22 cellular contexts compared by ENCODE assay signal in genomic region chr12:52920937-52921336, GRCh38. TPM values are rescaled to one million over a fixed set of nuclear protein-coding genes. Genes with fewer than 3 reads are reported as not detected.
DNase-seq lines count a peak whose midpoint lies in the region; ATAC-seq and TF ChIP-seq lines count a peak whose summit lies in the region.
"Had no signal": no experiment of that assay in that cellular context is flagged by ENCODE, and none has a peak within 500 bp of the region (broad histone marks: within the 10 kb centered on the region; RNA-seq: fewer than 3 reads in every experiment).

No MANE protein-coding gene starts in this region.

- intact Hi-C loops in colonic mucosa (cut with DNase I): no loop called here

- H3K27ac Mint-ChIP-seq in nephron progenitor cell: peak overlapping the region; percentile 90
- H3K27ac Mint-ChIP-seq in activated T-cell treated with anti-CD3 and anti-CD28 coated beads, Interleukin-2, amount 50 U/mL, for 72 hours: no peak overlapping the region
- H3K27ac Mint-ChIP-seq: activated CD4-positive, alpha-beta T cell treated with anti-CD3 and anti-CD28 coated beads, Interleukin-2, amount 10 ng/mL, durations not matched to agents 7 days and 5 days; stimulated activated naive CD8-positive, alpha-beta T cell treated with anti-CD3 and anti-CD28 coated beads, Interleukin-15, Interleukin-2, amounts not matched to agents 100 ng/mL and 50 ng/mL, for 24 hours; T-cell had no signal

- no peak for ATAC-seq in activated T-cell treated with anti-CD3 and anti-CD28 coated beads, Interleukin-2, amount 50 U/mL, for 72 hours (replicated peaks in 1 of 2)
- no peak for ATAC-seq in activated T-cell treated with anti-CD3 and anti-CD28 coated beads, Interleukin-2, amount 50 U/mL, for 4 hours
- ATAC-seq: gastrocnemius medialis, left lung, T-cell had no signal

- no peaks in the 10 kb centered on the region for H3K36me3 Mint-ChIP-seq in nephron progenitor cell (ENCODE audit: low read depth)
- H3K36me3 Mint-ChIP-seq in activated T-cell treated with anti-CD3 and anti-CD28 coated beads, Interleukin-2, amount 50 U/mL, for 72 hours (ENCODE audit: insufficient read depth in 2 of 2): no peaks in the 10 kb centered on the region
- H3K36me3 Mint-ChIP-seq in activated T-cell treated with anti-CD3 and anti-CD28 coated beads, Interleukin-2, amount 50 U/mL, for 4 hours (ENCODE audit: insufficient read depth): no peaks in the 10 kb centered on the region
- H3K36me3 Mint-ChIP-seq: T-cell had no signal

- H3K27ac ChIP-seq in ectodermal cell (ENCODE audit: insufficient read depth, low read depth, low read length, poor library complexity, severe bottlenecking) (peak overlapping the region; percentile 18), colonic mucosa (no peak overlapping the region)
- H3K27ac ChIP-seq: cardiac muscle cell, gastrocnemius medialis, HL-60, left lung, sigmoid colon had no signal

- no peak overlapping the region for H3K4me3 ChIP-seq in ectodermal cell (ENCODE audit: insufficient read depth, low read depth, low read length)
- H3K4me3 ChIP-seq in colonic mucosa: no peak overlapping the region
- H3K4me3 ChIP-seq: cardiac muscle cell, gastrocnemius medialis, left lung, sigmoid colon, transverse colon had no signal

- peak; percentile 95 for DNase-seq in ELF-1 (ENCODE audit: low read depth, low spot score)
- peak; percentile 20 for DNase-seq in HT1080 (ENCODE audit: low read depth)
- no peak for DNase-seq in nephron progenitor cell
- no peak for DNase-seq in activated T-cell treated with anti-CD3 and anti-CD28 coated beads, Interleukin-2, amount 50 U/mL, for 72 hours
- DNase-seq in colonic mucosa: no peak
- no peak for DNase-seq in NCI-H524 treated with DMSO at 0.1 percent for 48 hours (lab: John Stamatoyannopoulos, UW)
- no peak for DNase-seq in activated T-cell treated with anti-CD3 and anti-CD28 coated beads, Interleukin-2, amount 50 U/mL, for 4 hours
- DNase-seq: activated CD4-positive, alpha-beta T cell treated with anti-CD3 and anti-CD28 coated beads, Interleukin-2, amount 10 ng/mL, durations not matched to agents 7 days and 5 days; activated CD8-positive, alpha-beta memory T cell treated with anti-CD3 and anti-CD28 coated beads, Interleukin-2, amount 50 U/mL, for 4 hours; activated gamma-delta T cell treated with Interleukin-2 at 50 U/mL for 16 hours; amniotic stem cell; gastrocnemius medialis; left lung; NCI-H187; SHP77; sigmoid colon; T-cell; transverse colon had no signal

- no peak for TF ChIP-seq CTCF in nephron progenitor cell (IDR thresholded peaks at IDR 0.05)
- no peak for TF ChIP-seq CTCF in colonic mucosa (IDR thresholded peaks at IDR 0.05)

- H3K9me3 ChIP-seq in ectodermal cell (ENCODE audit: control insufficient read depth, low read length) (no peaks in the 10 kb centered on the region), colonic mucosa (no peaks in the 10 kb centered on the region)
- H3K9me3 ChIP-seq: gastrocnemius medialis, sigmoid colon, transverse colon had no signal

- H3K9me3 Mint-ChIP-seq in nephron progenitor cell: no peaks in the 10 kb centered on the region
- H3K9me3 Mint-ChIP-seq in activated T-cell treated with anti-CD3 and anti-CD28 coated beads, Interleukin-2, amount 50 U/mL, for 72 hours: no peaks in the 10 kb centered on the region
- H3K9me3 Mint-ChIP-seq in activated T-cell treated with anti-CD3 and anti-CD28 coated beads, Interleukin-2, amount 50 U/mL, for 4 hours: no peaks in the 10 kb centered on the region
- H3K9me3 Mint-ChIP-seq: activated CD4-positive, alpha-beta T cell treated with anti-CD3 and anti-CD28 coated beads, Interleukin-2, amount 10 ng/mL, durations not matched to agents 7 days and 5 days; stimulated activated naive CD8-positive, alpha-beta T cell treated with anti-CD3 and anti-CD28 coated beads, Interleukin-15, Interleukin-2, amounts not matched to agents 100 ng/mL and 50 ng/mL, for 24 hours; T-cell had no signal

- peak overlapping the region in 1 of 2 donors; percentile 26 for H3K9ac ChIP-seq in colonic mucosa (ENCODE audit: low read depth in 2 of 2, low read length in 2 of 2)

- H3K4me1 Mint-ChIP-seq in nephron progenitor cell: peaks cover 44% of the 10 kb centered on the region
- H3K4me1 Mint-ChIP-seq in activated T-cell treated with anti-CD3 and anti-CD28 coated beads, Interleukin-2, amount 50 U/mL, for 72 hours (ENCODE audit: low read depth): no peaks in the 10 kb centered on the region
- H3K4me1 Mint-ChIP-seq in activated T-cell treated with anti-CD3 and anti-CD28 coated beads, Interleukin-2, amount 50 U/mL, for 4 hours (ENCODE audit: low read depth): no peaks in the 10 kb centered on the region
- H3K4me1 Mint-ChIP-seq: T-cell had no signal

- peak overlapping the region; percentile 32 for H3K4me3 Mint-ChIP-seq in nephron progenitor cell
- H3K4me3 Mint-ChIP-seq in activated T-cell treated with anti-CD3 and anti-CD28 coated beads, Interleukin-2, amount 50 U/mL, for 72 hours: no peak overlapping the region
- H3K4me3 Mint-ChIP-seq in activated T-cell treated with anti-CD3 and anti-CD28 coated beads, Interleukin-2, amount 50 U/mL, for 4 hours: no peak overlapping the region
- H3K4me3 Mint-ChIP-seq: activated CD4-positive, alpha-beta T cell treated with anti-CD3 and anti-CD28 coated beads, Interleukin-2, amount 10 ng/mL, durations not matched to agents 7 days and 5 days; stimulated activated naive CD8-positive, alpha-beta T cell treated with anti-CD3 and anti-CD28 coated beads, Interleukin-15, Interleukin-2, amounts not matched to agents 100 ng/mL and 50 ng/mL, for 24 hours; T-cell had no signal

- H3K27me3 Mint-ChIP-seq in nephron progenitor cell (ENCODE audit: low read depth, poor library complexity): no peaks in the 10 kb centered on the region
- H3K27me3 Mint-ChIP-seq in activated T-cell treated with anti-CD3 and anti-CD28 coated beads, Interleukin-2, amount 50 U/mL, for 72 hours (ENCODE audit: low read depth): peaks cover 2% of the 10 kb centered on the region
- H3K27me3 Mint-ChIP-seq in activated T-cell treated with anti-CD3 and anti-CD28 coated beads, Interleukin-2, amount 50 U/mL, for 4 hours (ENCODE audit: low read depth): no peaks in the 10 kb centered on the region

- H3K27me3 ChIP-seq in ectodermal cell (ENCODE audit: control insufficient read depth, insufficient read depth, low read length, poor library complexity, severe bottlenecking) (no peaks in the 10 kb centered on the region), colonic mucosa (no peaks in the 10 kb centered on the region)
- H3K27me3 ChIP-seq: cardiac muscle cell, left lung, sigmoid colon, transverse colon had no signal

- peaks cover 15% of the 10 kb centered on the region for H3K4me1 ChIP-seq in ectodermal cell (ENCODE audit: control insufficient read depth, insufficient read depth, low read length)
- H3K4me1 ChIP-seq in colonic mucosa: peaks cover 12% of the 10 kb centered on the region
- H3K4me1 ChIP-seq: gastrocnemius medialis, sigmoid colon had no signal

- H3K36me3 ChIP-seq in ectodermal cell (ENCODE audit: control insufficient read depth, insufficient read depth, low read length) (no peaks in the 10 kb centered on the region), colonic mucosa (no peaks in the 10 kb centered on the region)
- H3K36me3 ChIP-seq: cardiac muscle cell, gastrocnemius medialis, left lung, sigmoid colon, transverse colon had no signal

RNA-seq across cellular contexts. Expression of gene KRT8, which starts 16.1 kb away (rescaled TPM):
- 199 and 204 TPM in 2 replicates for total RNA-seq in HT1080 (2014; rRNA removed; shearing (Covaris generic))
- 437 and 465 TPM in 2 replicates for polyA plus RNA-seq in HT1080 (2015; cell fraction: cytosol; rRNA removed)
- polyA plus RNA-seq in HT1080 (2015; cell fraction: nucleus; rRNA removed): 593 and 647 TPM in 2 replicates
- polyA plus RNA-seq in ectodermal cell (2013, experiment 1 of 4): 240 TPM
- 242 TPM for polyA plus RNA-seq in ectodermal cell (2013, experiment 2 of 4)
- polyA plus RNA-seq in ectodermal cell (2013, experiment 3 of 4): 172 TPM
- 169 TPM for polyA plus RNA-seq in ectodermal cell (2013, experiment 4 of 4)
- total RNA-seq in activated T-cell treated with anti-CD3 and anti-CD28 coated beads, Interleukin-2, amount 50 U/mL, for 72 hours: under 1 TPM; 0.65 TPM
- 1,000 to 10,000 TPM; 4,207 to 4,597 TPM for total RNA-seq in colonic mucosa
- total RNA-seq in activated T-cell treated with anti-CD3 and anti-CD28 coated beads, Interleukin-2, amount 50 U/mL, for 4 hours: 1 to 10 TPM; 4.2 to 6.0 (median 4.5) TPM

RNA-seq across cellular contexts. Expression of gene KRT18, which starts 28.0 kb away (rescaled TPM):
- total RNA-seq in HT1080 (2014; rRNA removed; shearing (Covaris generic)): 358 and 373 TPM in 2 replicates
- polyA plus RNA-seq in HT1080 (2015; cell fraction: cytosol; rRNA removed): 264 and 281 TPM in 2 replicates
- 286 and 299 TPM in 2 replicates for polyA plus RNA-seq in HT1080 (2015; cell fraction: nucleus; rRNA removed)
- polyA plus RNA-seq in ectodermal cell (2013, experiment 1 of 4): 114 TPM
- polyA plus RNA-seq in ectodermal cell (2013, experiment 2 of 4): 106 TPM
- 93.6 TPM for polyA plus RNA-seq in ectodermal cell (2013, experiment 3 of 4)
- 91.2 TPM for polyA plus RNA-seq in ectodermal cell (2013, experiment 4 of 4)
- 1 to 10 TPM; 3.3 to 5.1 TPM for total RNA-seq in activated T-cell treated with anti-CD3 and anti-CD28 coated beads, Interleukin-2, amount 50 U/mL, for 72 hours
- total RNA-seq in colonic mucosa: 1,000 to 10,000 TPM; 1,068 to 1,487 TPM
- 10 to 100 TPM; 11.8 to 15.6 (median 15.0) TPM for total RNA-seq in activated T-cell treated with anti-CD3 and anti-CD28 coated beads, Interleukin-2, amount 50 U/mL, for 4 hours

Comparison
In these comparisons a context has a peak if more than half of its experiments do, and no peak if none do; other contexts are left out.
1. DNase-seq: peak in ELF-1 (single experiment) and HT1080 (single experiment); none in nephron progenitor cell (single experiment), activated T-cell treated with anti-CD3 and anti-CD28 coated beads, Interleukin-2, amount 50 U/mL, for 72 hours (0 of 2), colonic mucosa (single experiment), NCI-H524 treated with DMSO at 0.1 percent for 48 hours (single experiment) and activated T-cell treated with anti-CD3 and anti-CD28 coated beads, Interleukin-2, amount 50 U/mL, for 4 hours (single experiment).
2. RNA of gene KRT8, which starts 16.1 kb away (total RNA-seq): 4,207 to 4,597 TPM in colonic mucosa and 199 to 204 TPM in HT1080; 4.2 to 6.0 TPM in activated T-cell treated with anti-CD3 and anti-CD28 coated beads, Interleukin-2, amount 50 U/mL, for 4 hours and 0.65 TPM in activated T-cell treated with anti-CD3 and anti-CD28 coated beads, Interleukin-2, amount 50 U/mL, for 72 hours; every median in the first group is over 10 times any median in the second.
3. RNA of gene KRT18, which starts 28.0 kb away (total RNA-seq): 1,068 to 1,487 TPM in colonic mucosa and 358 to 373 TPM in HT1080; 11.8 to 15.6 TPM in activated T-cell treated with anti-CD3 and anti-CD28 coated beads, Interleukin-2, amount 50 U/mL, for 4 hours and 3.3 to 5.1 TPM in activated T-cell treated with anti-CD3 and anti-CD28 coated beads, Interleukin-2, amount 50 U/mL, for 72 hours; every median in the first group is over 10 times any median in the second.